ENCODE assay signal across 22 cellular contexts in genomic region chr21:42073140-42074099, GRCh38. TPM values are rescaled to one million over a fixed set of nuclear protein-coding genes. Genes with fewer than 3 reads are reported as not detected.
DNase-seq lines count a peak whose midpoint lies in the region; ATAC-seq and TF ChIP-seq lines count a peak whose summit lies in the region.
"Had no signal": no experiment of that assay in that cellular context is flagged by ENCODE, and none has a peak within 500 bp of the region (broad histone marks: within the 10 kb centered on the region; RNA-seq: fewer than 3 reads in every experiment).

No MANE protein-coding gene starts in this region.

- H2BK20ac ChIP-seq in H9 (ENCODE audit: low read depth, low read length, poor library complexity, severe bottlenecking): no peak overlapping the region

- no peak overlapping the region for H3K14ac ChIP-seq in H9 (ENCODE audit: insufficient read depth, low read length)

- no peaks in the 10 kb centered on the region for H3K36me3 ChIP-seq in HCT116 (ENCODE audit: control insufficient read depth in 1 of 2, insufficient read depth in 2 of 2, low read length in 2 of 2)
- H3K36me3 ChIP-seq in PC-3 (ENCODE audit: low read depth, low read length): no peaks in the 10 kb centered on the region
- H3K36me3 ChIP-seq: sigmoid colon had no signal

- no peaks in the 10 kb centered on the region for H3K36me3 Mint-ChIP-seq in CD4-positive, alpha-beta T cell (ENCODE audit: low read depth)
- H3K36me3 Mint-ChIP-seq in naive B cell: no peaks in the 10 kb centered on the region
- no peaks in the 10 kb centered on the region for H3K36me3 Mint-ChIP-seq in H9 (ENCODE audit: insufficient read depth in 1 of 3, low read depth in 3 of 3)

- no peaks in the 10 kb centered on the region for H3K79me1 ChIP-seq in H9 (ENCODE audit: insufficient read depth, low read depth, low read length, poor library complexity, severe bottlenecking)

- no peaks in the 10 kb centered on the region for H3K27me3 ChIP-seq in CD4-positive, alpha-beta T cell (ENCODE audit: control insufficient read depth, insufficient read depth, low read length)
- peaks cover 17% of the 10 kb centered on the region; the same call in 1 of the 2 replicates for H3K27me3 ChIP-seq in HCT116 (ENCODE audit: insufficient read depth, low read length)
- no peaks in the 10 kb centered on the region for H3K27me3 ChIP-seq in PC-3 (ENCODE audit: low read length)
- no peaks in the 10 kb centered on the region for H3K27me3 ChIP-seq in H9 (ENCODE audit: insufficient read depth, low read length)

- peaks cover 9% of the 10 kb centered on the region for H3K4me1 Mint-ChIP-seq in CD4-positive, alpha-beta T cell (ENCODE audit: low read depth)
- H3K4me1 Mint-ChIP-seq in naive B cell: peaks cover 21 to 28% (median 28%) of the 10 kb centered on the region in 3 donors
- H3K4me1 Mint-ChIP-seq in H9: peaks cover 0 to 2% of the 10 kb centered on the region in 2 experiments; a peak in 1 of 4 replicates

- H2BK120ac ChIP-seq in H9 (ENCODE audit: low read depth, low read length, poor library complexity, severe bottlenecking): no peak overlapping the region

- DNase-seq in CD4-positive, alpha-beta T cell: no peak
- DNase-seq in HCT116 (ENCODE audit: low read depth, low spot score) (no peak), PC-3 (peak; percentile 18), naive B cell (no peak), H9 (no peak), kidney glomerular epithelial cell (lab: John Stamatoyannopoulos, UW) (no peak)
- DNase-seq: activated CD4-positive, CD25-positive, alpha-beta regulatory T cell treated with anti-CD3 and anti-CD28 coated beads, Interleukin-2, amount 50 U/mL, for 72 hours; caudate nucleus; COR-L47; GDM1; NCI-H1092 treated with DMSO at 0.1 percent for 48 hours; occipital lobe; sigmoid colon; stimulated activated CD4-positive, alpha-beta T cell treated with anti-CD3 and anti-CD28 coated beads, Interleukin-1b, Interleukin-23, amount 100 ng/mL, for 48 hours; T1000 had no signal

- H4K91ac ChIP-seq in H9 (ENCODE audit: insufficient read length, low read depth, low read length): no peak overlapping the region

- no peak overlapping the region for H3K4ac ChIP-seq in H9 (ENCODE audit: low read depth, low read length)

- no peak overlapping the region for H3K23ac ChIP-seq in H9 (ENCODE audit: insufficient read length, low read depth, low read length)

- no peak overlapping the region for H2BK12ac ChIP-seq in H9 (ENCODE audit: insufficient read length, low read depth, low read length)

- POLR2A ChIA-PET in CD4-positive, alpha-beta T cell (lab: Charles Lee): interaction anchor here (1.0 to 1.8 kb wide), 3 partner anchors 10 to 35 kb away, joined by 4 to 6 read pairs (median 5); no protein-coding TSS in a partner anchor
- POLR2A ChIA-PET in HCT116 (lab: Charles Lee): no interaction called here
- POLR2A ChIA-PET in PC-3 (lab: Charles Lee; ENCODE audit: unreplicated experiment): interaction anchor here (0.7 kb wide), 1 partner anchor 25 kb away, joined by 3 read pairs; no protein-coding TSS in a partner anchor

- no peak overlapping the region for H3K56ac ChIP-seq in H9 (ENCODE audit: insufficient read length, low read depth, low read length)

- TF ChIP-seq CTCF in CD4-positive, alpha-beta T cell (IDR thresholded peaks at IDR 0.05): no peak
- TF ChIP-seq CTCF in HCT116 (IDR thresholded peaks at IDR 0.05 in 2 of 3, conservative IDR thresholded peaks at IDR 0.05 in 1 of 3; ENCODE audit: borderline replicate concordance in 1 of 3, insufficient read depth in 1 of 3, low read depth in 2 of 3, low read length in 2 of 3) (no peak), PC-3 (conservative IDR thresholded peaks at IDR 0.05; ENCODE audit: low read depth, low read length) (0 out of 2 replicates have a peak, but pooled peaks have one; percentile 17), H9 (conservative IDR thresholded peaks at IDR 0.05) (no peak)

- CTCF ChIA-PET in CD4-positive, alpha-beta T cell (lab: Charles Lee): interaction anchor here (0.5 to 1.0 kb wide), 2 partner anchors 44 to 289 kb away, joined by 3 read pairs; no protein-coding TSS in a partner anchor
- CTCF ChIA-PET in HCT116 (lab: Charles Lee): no interaction called here
- CTCF ChIA-PET in PC-3 (lab: Charles Lee): no interaction called here

- no peak overlapping the region for H3T11ph ChIP-seq in H9 (ENCODE audit: low read length)

- no peak overlapping the region for H3K9ac ChIP-seq in HCT116 (ENCODE audit: low read length)
- no peak overlapping the region for H3K9ac ChIP-seq in PC-3 (ENCODE audit: low read length)
- H3K9ac ChIP-seq in H9 (ENCODE audit: extremely low read depth, insufficient read length, low read length): no peak overlapping the region

- H2AFZ ChIP-seq in HCT116 (ENCODE audit: low read depth, low read length, poor library complexity, severe bottlenecking): no peak overlapping the region
- no peak overlapping the region for H2AFZ ChIP-seq in PC-3 (ENCODE audit: low read length)
- H2AFZ ChIP-seq in H9 (ENCODE audit: low read length): no peak overlapping the region

- H3K79me2 ChIP-seq in HCT116 (ENCODE audit: insufficient read depth, low read length) (no peaks in the 10 kb centered on the region), PC-3 (ENCODE audit: low read length) (no peaks in the 10 kb centered on the region), H9 (ENCODE audit: insufficient read depth, low read length) (no peaks in the 10 kb centered on the region)

- RAD21 ChIA-PET in HCT116 (lab: Charles Lee; ENCODE audit: low non-redundant PET in 1 of 2, low total read pairs in 2 of 2, uncharacterized antibody in 2 of 2, unreplicated experiment in 2 of 2): no interaction called here

- H4K20me1 ChIP-seq in HCT116 (ENCODE audit: insufficient read depth) (no peaks in the 10 kb centered on the region), PC-3 (ENCODE audit: low read length) (no peaks in the 10 kb centered on the region), H9 (ENCODE audit: control insufficient read depth, insufficient read depth, insufficient read length) (no peaks in the 10 kb centered on the region)

- BruUV-seq in HCT116 (replicated peaks; lab: Mats Ljungman, UMichigan) (no TSS peak), PC-3 (replicated peaks; lab: Mats Ljungman, UMichigan) (no TSS peak)

- H3K4me3 ChIP-seq in HCT116 (replicated peaks in 1 of 2; ENCODE audit: low read depth in 1 of 2, low read length in 2 of 2) (no peak overlapping the region), PC-3 (ENCODE audit: low read length) (no peak overlapping the region)
- H3K4me3 ChIP-seq: sigmoid colon had no signal

- no peak overlapping the region for H3K27ac ChIP-seq in CD4-positive, alpha-beta T cell (ENCODE audit: low read depth, low read length)
- H3K27ac ChIP-seq in HCT116 (ENCODE audit: low read depth, low read length) (no peak overlapping the region), PC-3 (ENCODE audit: low read length) (no peak overlapping the region), H9 (ENCODE audit: insufficient read length, low read depth, low read length) (no peak overlapping the region)
- H3K27ac ChIP-seq: sigmoid colon had no signal

- no peak overlapping the region for H2AK5ac ChIP-seq in H9 (ENCODE audit: insufficient read length, low read length)

- no peak overlapping the region for H2BK5ac ChIP-seq in H9 (ENCODE audit: insufficient read length, low read length)

- H3K9me2 ChIP-seq in HCT116 (ENCODE audit: insufficient read depth) (no peaks in the 10 kb centered on the region), PC-3 (replicated peaks; ENCODE audit: low read length) (no peaks in the 10 kb centered on the region)

- intact Hi-C loops in CD4-positive, alpha-beta T cell (cut with DNase I, micrococcal nuclease): no loop called here
- intact Hi-C loops in HCT116 (cut with micrococcal nuclease): no loop called here
- intact Hi-C loops in PC-3 (cut with micrococcal nuclease): no loop called here

- H3F3A ChIP-seq in PC-3 (ENCODE audit: low read length, unreplicated experiment): no peaks in the 10 kb centered on the region

- H3K4me1 ChIP-seq in HCT116 (ENCODE audit: control insufficient read depth in 1 of 2, insufficient read depth in 2 of 2, low read length in 2 of 2) (no peaks in the 10 kb centered on the region), PC-3 (ENCODE audit: insufficient read depth, low read length) (no peaks in the 10 kb centered on the region), H9 (ENCODE audit: insufficient read depth, low read length) (no peaks in the 10 kb centered on the region)
- H3K4me1 ChIP-seq: sigmoid colon had no signal

- no peaks in the 10 kb centered on the region for H3K27me3 Mint-ChIP-seq in CD4-positive, alpha-beta T cell
- H3K27me3 Mint-ChIP-seq in naive B cell (no peaks in the 10 kb centered on the region), H9 (ENCODE audit: low read depth) (peaks cover 8% of the 10 kb centered on the region)

- H3K9me3 Mint-ChIP-seq in CD4-positive, alpha-beta T cell: no peaks in the 10 kb centered on the region
- H3K9me3 Mint-ChIP-seq in naive B cell: no peaks in the 10 kb centered on the region
- H3K9me3 Mint-ChIP-seq in H9: no peaks in the 10 kb centered on the region

- no peaks in the 10 kb centered on the region for H3K9me3 ChIP-seq in CD4-positive, alpha-beta T cell (ENCODE audit: control insufficient read depth, low read length)
- H3K9me3 ChIP-seq in HCT116 (ENCODE audit: control insufficient read depth in 1 of 2, insufficient read depth in 1 of 2, low read depth in 1 of 2, low read length in 2 of 2): no peaks in the 10 kb centered on the region
- no peaks in the 10 kb centered on the region for H3K9me3 ChIP-seq in PC-3 (ENCODE audit: low read length)
- no peaks in the 10 kb centered on the region for H3K9me3 ChIP-seq in H9 (ENCODE audit: control insufficient read depth, low read depth, low read length)
- H3K9me3 ChIP-seq: sigmoid colon had no signal

- no CpG with 5 or more reads among the region's 21 CpGs for WGBS in H9 (ENCODE audit: extremely low coverage, insufficient read length, low lambda C conversion rate)

- no peak overlapping the region for H3K27ac Mint-ChIP-seq in CD4-positive, alpha-beta T cell
- H3K27ac Mint-ChIP-seq in naive B cell (peak overlapping the region in 1 of 6 donors; percentile 26), H9 (no peak overlapping the region)

- H3K18ac ChIP-seq in H9 (ENCODE audit: insufficient read length, low read depth, low read length): no peak overlapping the region

- H4K8ac ChIP-seq in H9 (replicated peaks; ENCODE audit: insufficient read length, low read depth, low read length): no peak overlapping the region

- no peaks in the 10 kb centered on the region for H3K23me2 ChIP-seq in H9 (ENCODE audit: insufficient read length, low read depth, low read length, poor library complexity, severe bottlenecking)

- H2BK15ac ChIP-seq in H9 (ENCODE audit: low read depth, low read length): no peak overlapping the region

- H4K5ac ChIP-seq in H9 (ENCODE audit: insufficient read length, low read depth, low read length): no peak overlapping the region

- TF ChIP-seq POLR2A in HCT116 (IDR thresholded peaks at IDR 0.05; ENCODE audit: borderline replicate concordance, extremely low read depth, insufficient read depth, insufficient read length): no peak

- ATAC-seq in CD4-positive, alpha-beta T cell (ENCODE audit: poor library complexity): peak; percentile 55
- ATAC-seq in HCT116 (peak; percentile 22; the same call in 1 of the 2 replicates), PC-3 (peak; percentile 53), naive B cell (ENCODE audit: low read depth in 2 of 2) (peak; percentile 34 to 53), GM18870 (IDR thresholded peaks at IDR 0.05; ENCODE audit: unreplicated experiment) (no peak)
- ATAC-seq: esophagus mucosa, left lobe of liver, SK-N-SH treated with all-trans-retinoic acid at 6 μM for 48 hours had no signal

- TF ChIP-seq RAD21 in HCT116 (IDR thresholded peaks at IDR 0.05; ENCODE audit: low read depth): no peak

- no peak overlapping the region for H3K4me3 Mint-ChIP-seq in CD4-positive, alpha-beta T cell
- H3K4me3 Mint-ChIP-seq in naive B cell: peak overlapping the region in 4 of 8 donors; percentile 26 to 70 (median 54)
- H3K4me3 Mint-ChIP-seq in H9: no peak overlapping the region

- no peak overlapping the region for H3K4me2 ChIP-seq in HCT116 (ENCODE audit: low read length)
- H3K4me2 ChIP-seq in PC-3 (ENCODE audit: low read length): no peak overlapping the region
- H3K4me2 ChIP-seq in H9 (ENCODE audit: insufficient read depth, insufficient read length, low read length): no peak overlapping the region

RNA-seq across cellular contexts. Expression of gene UMODL1, which starts 2.3 kb away (rescaled TPM):
- total RNA-seq in CD4-positive, alpha-beta T cell: under 1 TPM; 0.42 to 0.49 TPM
- not detected for total RNA-seq in HCT116 (2021; ENCODE audit: unreplicated experiment)
- not detected in 2 replicates for polyA plus RNA-seq in HCT116 (2012)
- total RNA-seq in PC-3 (2014; rRNA removed): 0.58 TPM in 1 of 2 replicates, not detected in the other
- polyA plus RNA-seq in naive B cell (ENCODE audit: low read depth in 6 of 6): under 1 TPM in 4 of 6 donors, not detected in 2; 0.04 to 0.17 (median 0.11) TPM
- total RNA-seq in H9 (2021): not detected in 2 replicates
- total RNA-seq: H1, occipital lobe, sigmoid colon, ureter had no signal
- polyA plus RNA-seq: adipose tissue, H1 had no signal
